ENCODE assay signal across 8 cellular contexts in genomic region chr1:172746091-172746949, GRCh38.
DNase-seq lines count a peak whose midpoint lies in the region; ATAC-seq and TF ChIP-seq lines count a peak whose summit lies in the region.

No MANE protein-coding gene starts in this region.

- peak; percentile 88 for ATAC-seq in GM21515 (IDR thresholded peaks at IDR 0.05; ENCODE audit: unreplicated experiment)

- TF ChIP-seq CTCF in GM06990 (IDR thresholded peaks at IDR 0.05; ENCODE audit: insufficient read depth, low read length, poor library complexity, severe bottlenecking): no peak
- TF ChIP-seq CTCF in esophagus squamous epithelium (IDR thresholded peaks at IDR 0.05): peak in 1 of 6 experiments; percentile 7

- H3K9me3 ChIP-seq in esophagus squamous epithelium: no peaks in the 10 kb centered on the region

- intact Hi-C loops in esophagus squamous epithelium (cut with DNase I): loop anchor here (5.0 kb wide), 1 partner anchor 461 kb away; the partner anchor contains the start of gene TNFSF4

- H3K27ac ChIP-seq in esophagus squamous epithelium: peak overlapping the region in 3 of 4 donors; percentile 53 to 76 (median 69)

- DNase-seq in GM06990 (ENCODE audit: extremely low read depth, insufficient read length): peak; percentile 60
- DNase-seq in HPDE6-E6E7 (ENCODE audit: extremely low spot score): peak; percentile 84
- peak; percentile 6 for DNase-seq in T-helper 9 cell
- DNase-seq in esophagus squamous epithelium (lab: John Stamatoyannopoulos, UW): no peak
- peak; percentile 33 for DNase-seq in putamen (ENCODE audit: low spot score)
- no peak for DNase-seq in NCI-H187 (lab: John Stamatoyannopoulos, UW)
- DNase-seq in NCI-H524 treated with DMSO at 0.1 percent for 48 hours (lab: John Stamatoyannopoulos, UW): no peak

- no peak overlapping the region for H3K4me3 ChIP-seq in GM06990 (replicated peaks; ENCODE audit: low read depth, low read length)
- H3K4me3 ChIP-seq in esophagus squamous epithelium: no peak overlapping the region

- H3K36me3 ChIP-seq in GM06990 (ENCODE audit: control insufficient read depth, insufficient read depth, low read length) (no peaks in the 10 kb centered on the region), esophagus squamous epithelium (no peaks in the 10 kb centered on the region)

- H3K27me3 ChIP-seq in GM06990 (replicated peaks; ENCODE audit: control insufficient read depth, insufficient read depth, low read length) (no peaks in the 10 kb centered on the region; the same call in 1 of the 2 replicates), esophagus squamous epithelium (peaks cover 0 to 10% (median 0%) of the 10 kb centered on the region in 4 donors)

- no peak for TF ChIP-seq POLR2A in esophagus squamous epithelium (IDR thresholded peaks at IDR 0.05)

- WGBS in esophagus squamous epithelium, 2 donors: 30 to 32% methylated on average over 2 to 3 of the region's 3 CpGs

- peaks cover 0 to 25% (median 15%) of the 10 kb centered on the region in 3 donors for H3K4me1 ChIP-seq in esophagus squamous epithelium

Comparison
In these comparisons a context has a peak if more than half of its experiments do, and no peak if none do; other contexts are left out.
1. DNase-seq: peak in GM06990 (single experiment), HPDE6-E6E7 (single experiment), T-helper 9 cell (single experiment) and putamen (single experiment); none in esophagus squamous epithelium (single experiment), NCI-H187 (0 of 2) and NCI-H524 treated with DMSO at 0.1 percent for 48 hours (single experiment).